Comparison of ENCODE assay signal across 1 cellular context in the genomic region with DNA sequence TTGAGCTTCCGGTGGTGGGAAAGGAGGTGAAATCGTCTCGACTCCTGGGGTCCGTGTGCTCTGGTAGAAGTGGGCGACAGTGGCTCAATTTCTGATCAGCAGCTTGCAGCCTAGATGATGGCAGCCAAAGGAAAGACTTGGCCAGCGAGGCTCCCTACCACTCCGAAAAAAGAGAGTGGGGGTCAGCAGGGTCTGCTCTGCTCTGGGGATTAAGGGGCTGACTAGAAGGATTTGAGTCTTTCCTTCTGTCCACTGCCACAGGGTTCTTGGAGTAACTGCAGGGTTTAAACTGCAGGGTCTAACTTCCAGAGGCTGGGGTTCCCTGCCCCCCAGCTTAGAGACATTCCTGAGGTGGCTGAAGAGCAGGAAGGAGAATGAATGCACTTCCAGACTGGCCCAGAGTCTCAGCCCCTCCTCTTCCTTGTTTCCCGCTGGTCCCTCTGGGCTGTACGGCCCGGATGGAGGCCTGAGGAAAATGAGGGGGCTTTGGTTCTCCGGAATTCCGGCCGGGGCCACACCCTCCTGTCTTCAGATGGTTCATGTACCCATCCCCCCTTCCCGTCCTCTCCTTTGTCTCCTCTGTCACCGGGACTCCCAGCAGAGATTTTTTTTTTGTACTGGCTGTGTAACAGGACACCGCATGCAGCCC.
TF ChIP-seq lines count a peak whose summit lies in the region.

No MANE protein-coding gene starts in this region.

TF ChIP-seq in HepG2, 621 proteins besides CTCF, POLR2A, EP300 and RAD21 (continued from another document):
- TF ChIP-seq YEATS2 (CRISPR knock-in tag; IDR thresholded peaks at IDR 0.05; ENCODE audit: borderline replicate concordance) = peak; percentile 25; the same call in 1 of the 2 replicates
TF ChIP-seq in HepG2: peak in this region for 26.
